29 cellular contexts compared by ENCODE assay signal in the genomic region with DNA sequence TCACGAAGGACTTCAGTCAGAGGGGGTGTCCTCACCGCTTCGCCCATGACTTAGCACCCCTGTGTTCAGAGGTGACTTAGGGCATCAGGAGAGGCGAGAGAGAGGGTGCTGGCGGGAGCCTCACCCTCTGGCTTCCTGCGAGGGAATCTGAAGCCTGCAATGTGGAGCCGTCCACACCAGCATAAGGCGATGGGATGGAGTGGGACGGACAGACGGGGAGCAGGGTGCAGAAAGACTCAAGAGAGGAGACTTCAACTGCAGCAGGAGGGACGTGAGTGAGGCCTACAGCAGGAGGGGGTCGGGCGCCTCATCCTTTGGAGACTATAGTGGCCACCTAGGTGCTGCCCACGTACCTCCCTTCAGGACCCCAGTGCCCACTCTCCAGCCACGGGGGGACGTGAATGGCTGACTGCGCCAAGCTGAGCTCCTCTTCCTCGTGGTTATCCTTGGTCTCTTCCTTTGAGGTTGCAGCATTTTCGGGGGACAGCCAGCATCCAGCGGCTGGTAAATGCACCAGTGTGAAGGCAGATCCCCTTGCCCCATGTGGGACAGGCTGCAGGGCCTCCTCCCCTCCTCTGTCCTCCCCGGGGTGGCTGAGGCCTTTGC. TPM values are rescaled to one million over a fixed set of nuclear protein-coding genes. Genes with fewer than 3 reads are reported as not detected.
A peak's percentile ranks its signal among the peaks of the same experiment; 100 is the strongest.
DNase-seq lines count a peak whose midpoint lies in the region; ATAC-seq, FAIRE-seq and TF ChIP-seq lines count a peak whose summit lies in the region.
"Had no signal": no experiment of that assay in that cellular context is flagged by ENCODE, and none has a peak within 500 bp of the region (broad histone marks: within the 10 kb centered on the region; RNA-seq: fewer than 3 reads in every experiment).

No MANE protein-coding gene starts in this region.

- CTCF ChIA-PET in HepG2 (lab: Yijun Ruan, JAX; ENCODE audit: low intra/inter-chr PET ratio, low total read pairs), result no interaction called here
- CTCF ChIA-PET in naive thymus-derived CD4-positive, alpha-beta T cell (lab: Charles Lee), result no interaction called here

- BruUV-seq in HepG2 (replicated peaks; lab: Mats Ljungman, UMichigan), result no TSS peak

- H3K4me1 ChIP-seq in NT2/D1 (ENCODE audit: insufficient read depth, insufficient read length) (peaks cover 24% of the 10 kb centered on the region), HepG2 (ENCODE audit: insufficient read depth, low read length) (peaks cover 20% of the 10 kb centered on the region), osteoblast (ENCODE audit: insufficient read depth, low read length) (peaks cover 10% of the 10 kb centered on the region)
- H3K4me1 ChIP-seq in naive thymus-derived CD4-positive, alpha-beta T cell (ENCODE audit: control insufficient read depth in 2 of 2, insufficient read depth in 2 of 2, low read length in 2 of 2), result no peaks in the 10 kb centered on the region
- H3K4me1 ChIP-seq: BLaER1 had no signal

- H3K27me3 ChIP-seq in NT2/D1 (ENCODE audit: insufficient read depth, insufficient read length) (no peaks in the 10 kb centered on the region), HepG2 (ENCODE audit: control insufficient read depth in 1 of 2, insufficient read depth in 2 of 2, low read length in 2 of 2) (peaks cover 2 to 32% of the 10 kb centered on the region in 2 experiments; a peak in 3 of 5 replicates), osteoblast (ENCODE audit: insufficient read depth, low read length) (peaks cover 8% of the 10 kb centered on the region)
- H3K27me3 ChIP-seq in naive thymus-derived CD4-positive, alpha-beta T cell (ENCODE audit: control insufficient read depth in 2 of 2, insufficient read depth in 2 of 2, low read length in 2 of 2), result no peaks in the 10 kb centered on the region
- H3K27me3 ChIP-seq: BLaER1 had no signal

- TF ChIP-seq POLR2A in HepG2 (IDR thresholded peaks at IDR 0.05; ENCODE audit: insufficient read depth in 1 of 2, low read depth in 2 of 2, low read length in 2 of 2), result no peak

- WGBS in HepG2 (ENCODE audit: low lambda C conversion rate), result 7% methylated on average over 19 of the region's 21 CpGs

- H3K79me2 ChIP-seq in HepG2 (ENCODE audit: insufficient read depth, low read length) (no peaks in the 10 kb centered on the region), osteoblast (ENCODE audit: insufficient read depth, low read length) (no peaks in the 10 kb centered on the region)

- no peak for FAIRE-seq in HepG2 (lab: Jason Lieb, UNC)
- FAIRE-seq: A204.1, D721Med, GM18507 had no signal

- intact Hi-C loops in HepG2 (cut with micrococcal nuclease; ENCODE audit: unreplicated experiment), result loop anchor here (1.0 kb wide), 1 partner anchor 35 kb away; no protein-coding TSS in a partner anchor
- intact Hi-C loops in naive thymus-derived CD4-positive, alpha-beta T cell (cut with micrococcal nuclease), result no loop called here

- peaks cover 14% of the 10 kb centered on the region; the same call in 1 of the 2 replicates for H3K9me3 ChIP-seq in NT2/D1 (ENCODE audit: insufficient read depth, low read length)
- no peaks in the 10 kb centered on the region for H3K9me3 ChIP-seq in HepG2 (ENCODE audit: low read length)
- H3K9me3 ChIP-seq in osteoblast (ENCODE audit: low read depth, low read length), result no peaks in the 10 kb centered on the region
- H3K9me3 ChIP-seq in naive thymus-derived CD4-positive, alpha-beta T cell (ENCODE audit: control insufficient read depth in 2 of 3, low read length in 3 of 3), result no peaks in the 10 kb centered on the region

- no peaks in the 10 kb centered on the region for H3K9me3 Mint-ChIP-seq in central memory CD8-positive, alpha-beta T cell
- peaks cover 0 to 3% (median 0%) of the 10 kb centered on the region in 11 donors for H3K9me3 Mint-ChIP-seq in naive thymus-derived CD4-positive, alpha-beta T cell
- no peaks in the 10 kb centered on the region for H3K9me3 Mint-ChIP-seq in activated naive CD8-positive, alpha-beta T cell treated with anti-CD3 and anti-CD28 coated beads for 36 hours
- H3K9me3 Mint-ChIP-seq: CD4-positive, alpha-beta T cell had no signal

- no peak for TF ChIP-seq RAD21 in HepG2 (CRISPR knock-in tag; IDR thresholded peaks at IDR 0.05)

- no peak overlapping the region for H3K4me3 Mint-ChIP-seq in central memory CD8-positive, alpha-beta T cell
- no peak overlapping the region for H3K4me3 Mint-ChIP-seq in naive thymus-derived CD4-positive, alpha-beta T cell
- H3K4me3 Mint-ChIP-seq in activated naive CD8-positive, alpha-beta T cell treated with anti-CD3 and anti-CD28 coated beads for 36 hours, result no peak overlapping the region
- H3K4me3 Mint-ChIP-seq: CD4-positive, alpha-beta T cell had no signal

- H3K9ac ChIP-seq in NT2/D1 (ENCODE audit: insufficient read length, low read depth) (peak overlapping the region; percentile 8), HepG2 (ENCODE audit: insufficient read depth, low read depth, low read length) (no peak overlapping the region)
- H3K9ac ChIP-seq: BLaER1 had no signal

- TF ChIP-seq EP300 in HepG2 (IDR thresholded peaks at IDR 0.05; ENCODE audit: low read depth in 2 of 2, low read length in 2 of 2) (no peak), HepG2 (CRISPR knock-in tag; IDR thresholded peaks at IDR 0.05; ENCODE audit: borderline replicate concordance) (no peak)

- H3K4me2 ChIP-seq in HepG2 (ENCODE audit: low read depth, low read length) (no peak overlapping the region), osteoblast (ENCODE audit: insufficient read depth, low read length) (no peak overlapping the region)
- H3K4me2 ChIP-seq: BLaER1, PC-9 had no signal

- H2AFZ ChIP-seq in HepG2 (ENCODE audit: low read length), result no peak overlapping the region
- no peak overlapping the region for H2AFZ ChIP-seq in osteoblast (ENCODE audit: low read length)
- H2AFZ ChIP-seq: PC-9 had no signal

- in situ Hi-C loops in HepG2 (cut with HindIII; ENCODE audit: extremely low pct_ligation_motif_present, low pct_unique_long_range_greater_than_20kb), result no loop called here

- H3K27ac ChIP-seq in HepG2 (ENCODE audit: extremely low read length, insufficient read depth, low read length) (no peak overlapping the region), osteoblast (ENCODE audit: low read depth, low read length) (no peak overlapping the region)
- H3K27ac ChIP-seq in naive thymus-derived CD4-positive, alpha-beta T cell (ENCODE audit: low read depth, low read length), result no peak overlapping the region
- H3K27ac ChIP-seq: BLaER1, PC-9, RWPE1 had no signal

- H3K4me1 Mint-ChIP-seq in central memory CD8-positive, alpha-beta T cell, result no peaks in the 10 kb centered on the region
- peaks cover 0 to 2% (median 0%) of the 10 kb centered on the region in 7 donors for H3K4me1 Mint-ChIP-seq in naive thymus-derived CD4-positive, alpha-beta T cell
- no peaks in the 10 kb centered on the region for H3K4me1 Mint-ChIP-seq in activated naive CD8-positive, alpha-beta T cell treated with anti-CD3 and anti-CD28 coated beads for 36 hours

- TF ChIP-seq CTCF in HepG2 (CRISPR knock-in tag; IDR thresholded peaks at IDR 0.05), result no peak
- no peak for TF ChIP-seq CTCF in osteoblast (IDR thresholded peaks at IDR 0.05; ENCODE audit: extremely low read depth, low read depth, low read length)

- POLR2A ChIA-PET in HepG2 (lab: Yijun Ruan, JAX), result interaction anchor here (1.1 kb wide), 1 partner anchor 9 kb away, joined by 4 read pairs; no protein-coding TSS in a partner anchor
- POLR2A ChIA-PET in naive thymus-derived CD4-positive, alpha-beta T cell (lab: Charles Lee), result no interaction called here

- no peaks in the 10 kb centered on the region for H3K36me3 Mint-ChIP-seq in central memory CD8-positive, alpha-beta T cell (ENCODE audit: insufficient read depth)
- no peaks in the 10 kb centered on the region for H3K36me3 Mint-ChIP-seq in naive thymus-derived CD4-positive, alpha-beta T cell
- H3K36me3 Mint-ChIP-seq in activated naive CD8-positive, alpha-beta T cell treated with anti-CD3 and anti-CD28 coated beads for 36 hours, result no peaks in the 10 kb centered on the region

- peak overlapping the region; percentile 74 for H3K27ac Mint-ChIP-seq in central memory CD8-positive, alpha-beta T cell (ENCODE audit: low read depth)
- no peak overlapping the region for H3K27ac Mint-ChIP-seq in naive thymus-derived CD4-positive, alpha-beta T cell
- no peak overlapping the region for H3K27ac Mint-ChIP-seq in activated naive CD8-positive, alpha-beta T cell treated with anti-CD3 and anti-CD28 coated beads for 36 hours
- H3K27ac Mint-ChIP-seq: CD4-positive, alpha-beta T cell had no signal

- DNase-seq in NT2/D1 (ENCODE audit: low read depth, low spot score), result no peak
- no peak for DNase-seq in central memory CD8-positive, alpha-beta T cell (ENCODE audit: low spot score in 2 of 2)
- DNase-seq in HepG2 (ENCODE audit: low spot score), result no peak
- peak; percentile 41 for DNase-seq in osteoblast (ENCODE audit: insufficient read length, low spot score, missing footprints)
- DNase-seq in naive thymus-derived CD4-positive, alpha-beta T cell, result no peak
- DNase-seq in activated naive CD8-positive, alpha-beta T cell treated with anti-CD3 and anti-CD28 coated beads for 36 hours, result no peak
- no peak for DNase-seq in putamen (ENCODE audit: low spot score)
- no peak for DNase-seq in NCI-H748 treated with DMSO at 0.1 percent for 48 hours (lab: John Stamatoyannopoulos, UW)
- DNase-seq: CD4-positive, alpha-beta T cell; GOT3; HCEC 1CT; KBM-7; MV-4-11; NCI-H1105; NCI-H1436 treated with DMSO at 0.1 percent for 48 hours; NCI-H1930; NCI-H2107; NCI-H774; PC-9; SHP77 had no signal

- no peak for ATAC-seq in central memory CD8-positive, alpha-beta T cell (replicated peaks; ENCODE audit: extremely low read depth, poor library complexity, severe bottlenecking)
- ATAC-seq in HepG2, result peak; percentile 55
- ATAC-seq in naive thymus-derived CD4-positive, alpha-beta T cell, result no peak

- H3K36me3 ChIP-seq in NT2/D1 (ENCODE audit: insufficient read depth, insufficient read length, low read length), result no peaks in the 10 kb centered on the region
- no peaks in the 10 kb centered on the region for H3K36me3 ChIP-seq in HepG2 (replicated peaks in 1 of 2; ENCODE audit: control insufficient read depth in 1 of 2, insufficient read depth in 2 of 2, low read length in 2 of 2)
- H3K36me3 ChIP-seq in osteoblast (ENCODE audit: insufficient read depth, low read length), result no peaks in the 10 kb centered on the region
- no peaks in the 10 kb centered on the region for H3K36me3 ChIP-seq in naive thymus-derived CD4-positive, alpha-beta T cell (ENCODE audit: control insufficient read depth in 2 of 3, insufficient read depth in 3 of 3, low read length in 3 of 3)
- H3K36me3 ChIP-seq: BLaER1 had no signal

- peaks cover 49% of the 10 kb centered on the region for H3K27me3 Mint-ChIP-seq in central memory CD8-positive, alpha-beta T cell
- peaks cover 0 to 26% (median 0%) of the 10 kb centered on the region in 5 donors for H3K27me3 Mint-ChIP-seq in naive thymus-derived CD4-positive, alpha-beta T cell
- H3K27me3 Mint-ChIP-seq in activated naive CD8-positive, alpha-beta T cell treated with anti-CD3 and anti-CD28 coated beads for 36 hours, result no peaks in the 10 kb centered on the region

- no peak overlapping the region for H3K4me3 ChIP-seq in NT2/D1 (ENCODE audit: insufficient read length, low read depth)
- H3K4me3 ChIP-seq in HepG2 (replicated peaks in 1 of 3; ENCODE audit: insufficient read depth in 1 of 3, low read depth in 2 of 3, low read length in 3 of 3), result no peak overlapping the region
- no peak overlapping the region for H3K4me3 ChIP-seq in osteoblast (ENCODE audit: insufficient read depth, low read length)
- H3K4me3 ChIP-seq in naive thymus-derived CD4-positive, alpha-beta T cell (ENCODE audit: low read length), result no peak overlapping the region
- H3K4me3 ChIP-seq: BLaER1, PC-9 had no signal

- H4K20me1 ChIP-seq in HepG2 (ENCODE audit: insufficient read depth, low read length) (no peaks in the 10 kb centered on the region), osteoblast (ENCODE audit: insufficient read depth, low read length) (no peaks in the 10 kb centered on the region)
- H4K20me1 ChIP-seq: BLaER1 had no signal

RNA-seq across cellular contexts. Expression of a gene that starts 26.9 kb away (rescaled TPM):
- total RNA-seq in HepG2 (2016; rRNA removed; fragmentation: Illumina TruSeq; extraction: Trizol) (not detected in 2 replicates), osteoblast (not detected in 2 replicates)
- total RNA-seq in HepG2 (2016; cell fraction: cytosol; rRNA removed; fragmentation: Illumina TruSeq; extraction: Trizol; ENCODE audit: low read depth), result not detected in 2 replicates
- not detected in 2 replicates for total RNA-seq in HepG2 (2016; cell fraction: insoluble cytoplasmic fraction; rRNA removed; fragmentation: Illumina TruSeq; extraction: Trizol)
- not detected in 2 replicates for total RNA-seq in HepG2 (2016; cell fraction: membrane; rRNA removed; fragmentation: Illumina TruSeq; extraction: Trizol)
- total RNA-seq in HepG2 (2016; cell fraction: nucleus; rRNA removed; fragmentation: Illumina TruSeq; extraction: Trizol), result not detected in 2 replicates
- polyA plus RNA-seq in HepG2 (2011; rRNA removed), result not detected in 2 replicates
- polyA plus RNA-seq in HepG2 (2011; cell fraction: cytosol; rRNA removed), result not detected in 2 replicates
- polyA plus RNA-seq in HepG2 (2011; cell fraction: nucleus; rRNA removed), result not detected in 2 replicates
- not detected in 2 replicates for polyA plus RNA-seq in HepG2 (2012)
- polyA plus RNA-seq in HepG2 (2016; cell fraction: cytosol; fragmentation: Illumina TruSeq; extraction: Trizol; ENCODE audit: low read depth), result not detected in 2 replicates
- not detected in 2 replicates for polyA plus RNA-seq in HepG2 (2016; cell fraction: insoluble cytoplasmic fraction; fragmentation: Illumina TruSeq; extraction: Trizol; ENCODE audit: low read depth)
- not detected in 2 replicates for polyA plus RNA-seq in HepG2 (2016; cell fraction: membrane; fragmentation: Illumina TruSeq; extraction: Trizol; ENCODE audit: low read depth)
- not detected in 2 replicates for polyA plus RNA-seq in HepG2 (2016; cell fraction: nucleus; fragmentation: Illumina TruSeq; extraction: Trizol; ENCODE audit: insufficient read depth, low read depth)
- not detected in 2 replicates for polyA minus RNA-seq in HepG2 (2011; rRNA and poly(A)+ RNA removed; ENCODE audit: low replicate concordance)
- polyA minus RNA-seq in HepG2 (2011; cell fraction: cytosol; rRNA and poly(A)+ RNA removed), result not detected in 2 replicates
- polyA minus RNA-seq in HepG2 (2011; cell fraction: nucleus; rRNA and poly(A)+ RNA removed), result not detected in 2 replicates
- total RNA-seq in naive thymus-derived CD4-positive, alpha-beta T cell, result not detected
- not detected for polyA plus RNA-seq in naive thymus-derived CD4-positive, alpha-beta T cell
- total RNA-seq in activated naive CD8-positive, alpha-beta T cell treated with anti-CD3 and anti-CD28 coated beads for 36 hours, result not detected
- total RNA-seq: CD4-positive, alpha-beta T cell; HT-29; LHCN-M2; MCF 10A; PC-9 had no signal
- polyA plus RNA-seq: AG04450 had no signal

RNA-seq across cellular contexts. Expression of a gene that starts 41.8 kb away (rescaled TPM):
- total RNA-seq in HepG2 (2016; rRNA removed; fragmentation: Illumina TruSeq; extraction: Trizol), result 17.9 and 45.2 TPM in 2 replicates
- total RNA-seq in HepG2 (2016; cell fraction: cytosol; rRNA removed; fragmentation: Illumina TruSeq; extraction: Trizol; ENCODE audit: low read depth), result 14.2 and 15.8 TPM in 2 replicates
- total RNA-seq in HepG2 (2016; cell fraction: insoluble cytoplasmic fraction; rRNA removed; fragmentation: Illumina TruSeq; extraction: Trizol), result 16.3 and 48.1 TPM in 2 replicates
- total RNA-seq in HepG2 (2016; cell fraction: membrane; rRNA removed; fragmentation: Illumina TruSeq; extraction: Trizol), result 19.9 and 22.2 TPM in 2 replicates
- total RNA-seq in HepG2 (2016; cell fraction: nucleus; rRNA removed; fragmentation: Illumina TruSeq; extraction: Trizol), result 44.0 and 55.5 TPM in 2 replicates
- polyA plus RNA-seq in HepG2 (2011; rRNA removed), result 62.9 and 76.2 TPM in 2 replicates
- polyA plus RNA-seq in HepG2 (2011; cell fraction: cytosol; rRNA removed), result 45.0 and 49.7 TPM in 2 replicates
- polyA plus RNA-seq in HepG2 (2011; cell fraction: nucleus; rRNA removed), result 115 and 140 TPM in 2 replicates
- polyA plus RNA-seq in HepG2 (2012), result 46.9 and 65.3 TPM in 2 replicates
- 6.6 and 7.4 TPM in 2 replicates for polyA plus RNA-seq in HepG2 (2016; cell fraction: cytosol; fragmentation: Illumina TruSeq; extraction: Trizol; ENCODE audit: low read depth)
- 14.0 and 18.6 TPM in 2 replicates for polyA plus RNA-seq in HepG2 (2016; cell fraction: insoluble cytoplasmic fraction; fragmentation: Illumina TruSeq; extraction: Trizol; ENCODE audit: low read depth)
- 12.6 and 12.8 TPM in 2 replicates for polyA plus RNA-seq in HepG2 (2016; cell fraction: membrane; fragmentation: Illumina TruSeq; extraction: Trizol; ENCODE audit: low read depth)
- polyA plus RNA-seq in HepG2 (2016; cell fraction: nucleus; fragmentation: Illumina TruSeq; extraction: Trizol; ENCODE audit: insufficient read depth, low read depth), result 87.5 and 97.1 TPM in 2 replicates
- 43.4 and 90.0 TPM in 2 replicates for polyA minus RNA-seq in HepG2 (2011; rRNA and poly(A)+ RNA removed; ENCODE audit: low replicate concordance)
- polyA minus RNA-seq in HepG2 (2011; cell fraction: cytosol; rRNA and poly(A)+ RNA removed), result 30.7 and 35.8 TPM in 2 replicates
- 80.9 and 103 TPM in 2 replicates for polyA minus RNA-seq in HepG2 (2011; cell fraction: nucleus; rRNA and poly(A)+ RNA removed)
- 47.4 and 49.2 TPM in 2 replicates for total RNA-seq in osteoblast
- 100 to 1,000 TPM in 4 of 5 experiments, 10 to 100 TPM in 1; 71.4 to 124 (median 118) TPM for total RNA-seq in naive thymus-derived CD4-positive, alpha-beta T cell
- polyA plus RNA-seq in naive thymus-derived CD4-positive, alpha-beta T cell, result 10 to 100 TPM; 27.0 to 46.6 TPM
- total RNA-seq in activated naive CD8-positive, alpha-beta T cell treated with anti-CD3 and anti-CD28 coated beads for 36 hours, result 10 to 100 TPM; 33.1 to 38.8 TPM
